ENCODE assay signal across 8 cellular contexts in genomic region chr19:58474997-58475713, GRCh38. TPM values are rescaled to one million over a fixed set of nuclear protein-coding genes. Genes with fewer than 3 reads are reported as not detected.
DNase-seq lines count a peak whose midpoint lies in the region; TF ChIP-seq lines count a peak whose summit lies in the region.

No MANE protein-coding gene starts in this region.

- H3K9me3 Mint-ChIP-seq in CD4-positive, alpha-beta memory T cell, result no peaks in the 10 kb centered on the region
- H3K9me3 Mint-ChIP-seq in activated CD4-positive, alpha-beta memory T cell treated with anti-CD3 and anti-CD28 coated beads, Interleukin-2, amount 10 ng/mL, durations not matched to agents 7 days and 5 days, result no peaks in the 10 kb centered on the region

- H3K27ac ChIP-seq in CD4-positive, alpha-beta memory T cell (ENCODE audit: low read depth, low read length), result peak overlapping the region; percentile 90
- H3K27ac ChIP-seq in HEK293 (ENCODE audit: extremely low read depth, low read depth, low read length), result peak overlapping the region; percentile 69
- H3K27ac ChIP-seq in iPS-20b (ENCODE audit: low read length), result no peak overlapping the region
- H3K27ac ChIP-seq in stomach smooth muscle (ENCODE audit: low read length), result peak overlapping the region; percentile 89

- H3K4me3 Mint-ChIP-seq in CD4-positive, alpha-beta memory T cell, result peak overlapping the region; percentile 91 to 98 (median 96)
- H3K4me3 Mint-ChIP-seq in activated CD4-positive, alpha-beta memory T cell treated with anti-CD3 and anti-CD28 coated beads, Interleukin-2, amount 10 ng/mL, durations not matched to agents 7 days and 5 days, result peak overlapping the region; percentile 95

- H3K4me1 ChIP-seq in CD4-positive, alpha-beta memory T cell (ENCODE audit: insufficient read depth, low read length), result peaks cover 17% of the 10 kb centered on the region
- H3K4me1 ChIP-seq in HEK293 (ENCODE audit: control insufficient read depth, insufficient read depth, low read length) (peaks cover 7% of the 10 kb centered on the region; the same call in 1 of the 2 replicates), iPS-20b (ENCODE audit: insufficient read depth, low read length) (peaks cover 2% of the 10 kb centered on the region; the same call in 1 of the 2 replicates), stomach smooth muscle (ENCODE audit: control insufficient read depth, insufficient read depth, low read length) (peaks cover 21% of the 10 kb centered on the region)

- intact Hi-C loops in CD4-positive, alpha-beta memory T cell (cut with micrococcal nuclease), result loop anchor here (1.0 to 5.0 kb wide), 8 partner anchors 9 to 292 kb away; partner anchors contain the start of genes ZBTB45, ZNF274, ZNF324B and ZNF544

- peak overlapping the region; percentile 69 to 94 for H3K4me3 ChIP-seq in CD4-positive, alpha-beta memory T cell (ENCODE audit: low read length in 2 of 2)
- peak overlapping the region; percentile 75 for H3K4me3 ChIP-seq in HEK293 (ENCODE audit: low read depth, low read length)
- H3K4me3 ChIP-seq in iPS-20b (ENCODE audit: low read length), result peak overlapping the region; percentile 86
- H3K4me3 ChIP-seq in stomach smooth muscle (ENCODE audit: low read length in 2 of 2), result peak overlapping the region; percentile 61 to 86

- no peak for TF ChIP-seq CTCF in HEK293 (tag by site-specific recombination; IDR thresholded peaks at IDR 0.05)

- H3K36me3 Mint-ChIP-seq in CD4-positive, alpha-beta memory T cell, result peaks cover 4 to 24% of the 10 kb centered on the region in 2 donors
- peaks cover 27% of the 10 kb centered on the region for H3K36me3 Mint-ChIP-seq in activated CD4-positive, alpha-beta memory T cell treated with anti-CD3 and anti-CD28 coated beads, Interleukin-2, amount 10 ng/mL, durations not matched to agents 7 days and 5 days (ENCODE audit: low read depth)

- H3K27me3 ChIP-seq in CD4-positive, alpha-beta memory T cell (ENCODE audit: insufficient read depth, low read length), result no peaks in the 10 kb centered on the region
- H3K27me3 ChIP-seq in iPS-20b (ENCODE audit: insufficient read depth, low read length) (peaks cover 9% of the 10 kb centered on the region; the same call in 1 of the 2 replicates), stomach smooth muscle (ENCODE audit: control insufficient read depth in 1 of 2, insufficient read depth in 2 of 2, low read length in 2 of 2) (no peaks in the 10 kb centered on the region)

- H3K4me1 Mint-ChIP-seq in CD4-positive, alpha-beta memory T cell, result peaks cover 9 to 33% (median 19%) of the 10 kb centered on the region in 4 donors
- H3K4me1 Mint-ChIP-seq in activated CD4-positive, alpha-beta memory T cell treated with anti-CD3 and anti-CD28 coated beads, Interleukin-2, amount 10 ng/mL, durations not matched to agents 7 days and 5 days, result peaks cover 32% of the 10 kb centered on the region

- POLR2A ChIA-PET in CD4-positive, alpha-beta memory T cell (lab: Charles Lee; ENCODE audit: partially characterized antibody), result interaction anchor here (0.6 to 2.0 kb wide), 13 partner anchors 8 to 292 kb away, joined by 3 to 11 read pairs (median 5); partner anchors contain the start of genes CHMP2A, RPS5, TRIM28 and ZBTB45
- POLR2A ChIA-PET in HEK293 (lab: Yijun Ruan, JAX), result interaction anchor here (1.0 to 2.5 kb wide), 12 partner anchors 8 to 247 kb away, joined by 3 to 11 read pairs (median 4); partner anchors contain the start of genes TRIM28, ZBTB45, ZNF324 and ZNF324B
- POLR2A ChIA-PET in activated CD4-positive, alpha-beta memory T cell treated with anti-CD3 and anti-CD28 coated beads, Interleukin-2, amount 10 ng/mL, durations not matched to agents 7 days and 5 days (lab: Charles Lee), result interaction anchor here (0.8 to 1.8 kb wide), 5 partner anchors 11 to 113 kb away, joined by 3 to 6 read pairs (median 4); partner anchors contain the start of genes TRIM28 and ZNF497

- peak overlapping the region; percentile 97 to 100 (median 99) for H3K27ac Mint-ChIP-seq in CD4-positive, alpha-beta memory T cell
- H3K27ac Mint-ChIP-seq in activated CD4-positive, alpha-beta memory T cell treated with anti-CD3 and anti-CD28 coated beads, Interleukin-2, amount 10 ng/mL, durations not matched to agents 7 days and 5 days, result peak overlapping the region; percentile 99

- CTCF ChIA-PET in CD4-positive, alpha-beta memory T cell (lab: Charles Lee; ENCODE audit: partially characterized antibody), result interaction anchor here (1.0 to 1.8 kb wide), 2 partner anchors 45 to 106 kb away, joined by 3 to 6 read pairs; no protein-coding TSS in a partner anchor
- CTCF ChIA-PET in HEK293 (lab: Yijun Ruan, JAX), result interaction anchor here (1.1 to 2.2 kb wide), 2 partner anchors 44 to 72 kb away, joined by 6 to 8 read pairs; partner anchors contain the start of gene ZBTB45
- CTCF ChIA-PET in activated CD4-positive, alpha-beta memory T cell treated with anti-CD3 and anti-CD28 coated beads, Interleukin-2, amount 10 ng/mL, durations not matched to agents 7 days and 5 days (lab: Charles Lee), result interaction anchor here (1.0 to 2.1 kb wide), 3 partner anchors 14 to 45 kb away, joined by 3 to 7 read pairs (median 3); partner anchors contain the start of gene ZBTB45

- no peaks in the 10 kb centered on the region for H3K27me3 Mint-ChIP-seq in CD4-positive, alpha-beta memory T cell
- H3K27me3 Mint-ChIP-seq in activated CD4-positive, alpha-beta memory T cell treated with anti-CD3 and anti-CD28 coated beads, Interleukin-2, amount 10 ng/mL, durations not matched to agents 7 days and 5 days, result no peaks in the 10 kb centered on the region

- H3K9ac ChIP-seq in iPS-20b (ENCODE audit: low read depth, low read length), result peak overlapping the region; percentile 89; the same call in 1 of the 2 replicates
- peak overlapping the region; percentile 86 to 94 for H3K9ac ChIP-seq in stomach smooth muscle (ENCODE audit: low read length in 2 of 2)

- no peak for DNase-seq in CD4-positive, alpha-beta memory T cell
- no peak for DNase-seq in activated CD4-positive, alpha-beta memory T cell treated with anti-CD3 and anti-CD28 coated beads, Interleukin-2, amount 10 ng/mL, durations not matched to agents 7 days and 5 days
- no peak for DNase-seq in T1000 (lab: John Stamatoyannopoulos, UW)
- DNase-seq in SW 1271 (lab: John Stamatoyannopoulos, UW), result no peak
- DNase-seq in ecto neural progenitor cell (ENCODE audit: low spot score), result no peak

- peaks cover 8% of the 10 kb centered on the region for H3K36me3 ChIP-seq in CD4-positive, alpha-beta memory T cell (ENCODE audit: insufficient read depth, low read length)
- H3K36me3 ChIP-seq in HEK293 (ENCODE audit: control insufficient read depth in 2 of 2, insufficient read depth in 1 of 2, low read length in 2 of 2), result peaks cover 13 to 59% of the 10 kb centered on the region in 2 experiments
- peaks cover 17% of the 10 kb centered on the region for H3K36me3 ChIP-seq in iPS-20b (ENCODE audit: insufficient read depth, low read depth, low read length)
- peaks cover 3 to 24% of the 10 kb centered on the region in 2 donors for H3K36me3 ChIP-seq in stomach smooth muscle (ENCODE audit: control insufficient read depth in 2 of 2, insufficient read depth in 2 of 2, low read length in 2 of 2)

- H3K9me3 ChIP-seq in CD4-positive, alpha-beta memory T cell (ENCODE audit: control insufficient read depth in 1 of 2, low read length in 2 of 2), result no peaks in the 10 kb centered on the region
- no peaks in the 10 kb centered on the region for H3K9me3 ChIP-seq in HEK293 (ENCODE audit: control insufficient read depth, insufficient read depth, low read depth, low read length)
- no peaks in the 10 kb centered on the region for H3K9me3 ChIP-seq in iPS-20b (ENCODE audit: insufficient read depth, low read depth, low read length)
- H3K9me3 ChIP-seq in stomach smooth muscle (ENCODE audit: control insufficient read depth in 2 of 2, low read length in 2 of 2), result no peaks in the 10 kb centered on the region

TF ChIP-seq in HEK293, 187 proteins besides CTCF, POLR2A, EP300 and RAD21 (continues in another document):
- TF ChIP-seq ZNF768 (tag by site-specific recombination; IDR thresholded peaks at IDR 0.05), result no peak
- no peak for TF ChIP-seq SP2 (tag by site-specific recombination; IDR thresholded peaks at IDR 0.05)
- 0 out of 2 replicates have a peak, but pooled peaks have one; percentile 38 for TF ChIP-seq FEZF1 (tag by site-specific recombination; IDR thresholded peaks at IDR 0.05)
- TF ChIP-seq OSR2 (tag by site-specific recombination; IDR thresholded peaks at IDR 0.05), result no peak
- TF ChIP-seq ZNF335 (tag by site-specific recombination; conservative IDR thresholded peaks at IDR 0.05), result no peak
- TF ChIP-seq KLF10 (tag by site-specific recombination; IDR thresholded peaks at IDR 0.05), result no peak

RNA-seq across cellular contexts. Expression of gene ZNF446, which starts 1.0 kb away (rescaled TPM):
- total RNA-seq in CD4-positive, alpha-beta memory T cell, result 10 to 100 TPM; 16.4 to 19.5 TPM
- polyA plus RNA-seq in CD4-positive, alpha-beta memory T cell, result 1 to 10 TPM; 1.4 to 5.5 TPM
- total RNA-seq in activated CD4-positive, alpha-beta memory T cell treated with anti-CD3 and anti-CD28 coated beads, Interleukin-2, amount 10 ng/mL, durations not matched to agents 7 days and 5 days, result 1 to 10 TPM; 8.4 to 8.7 TPM

RNA-seq across cellular contexts. Expression of gene ZNF324, which starts 8.3 kb away (rescaled TPM):
- total RNA-seq in CD4-positive, alpha-beta memory T cell, result 10 to 100 TPM; 27.6 TPM
- polyA plus RNA-seq in CD4-positive, alpha-beta memory T cell, result 10 to 100 TPM in 1 of 2 donors, 1 to 10 TPM in 1; 5.6 to 17.0 TPM
- total RNA-seq in activated CD4-positive, alpha-beta memory T cell treated with anti-CD3 and anti-CD28 coated beads, Interleukin-2, amount 10 ng/mL, durations not matched to agents 7 days and 5 days, result 10 to 100 TPM; 10.8 to 12.1 TPM

RNA-seq across cellular contexts. Expression of gene ZNF324B, which starts 23.7 kb away (rescaled TPM):
- 10 to 100 TPM; 13.1 to 13.7 TPM for total RNA-seq in CD4-positive, alpha-beta memory T cell
- 1 to 10 TPM; 1.2 to 1.5 TPM for polyA plus RNA-seq in CD4-positive, alpha-beta memory T cell
- 10 to 100 TPM; 11.5 to 12.3 TPM for total RNA-seq in activated CD4-positive, alpha-beta memory T cell treated with anti-CD3 and anti-CD28 coated beads, Interleukin-2, amount 10 ng/mL, durations not matched to agents 7 days and 5 days

RNA-seq across cellular contexts. Expression of gene ZNF132, which starts 35.2 kb away (rescaled TPM):
- total RNA-seq in CD4-positive, alpha-beta memory T cell, result 10 to 100 TPM in 1 of 2 experiments, 1 to 10 TPM in 1; 9.5 to 11.7 TPM
- polyA plus RNA-seq in CD4-positive, alpha-beta memory T cell, result 1 to 10 TPM in 1 of 2 donors, under 1 TPM in 1; 0.43 to 1.8 TPM
- total RNA-seq in activated CD4-positive, alpha-beta memory T cell treated with anti-CD3 and anti-CD28 coated beads, Interleukin-2, amount 10 ng/mL, durations not matched to agents 7 days and 5 days, result 1 to 10 TPM; 4.5 to 4.7 TPM

RNA-seq across cellular contexts. Expression of gene SLC27A5, which starts 36.6 kb away (rescaled TPM):
- 10 to 100 TPM; 10.5 to 12.2 TPM for total RNA-seq in CD4-positive, alpha-beta memory T cell
- 10 to 100 TPM; 16.1 to 23.6 TPM for polyA plus RNA-seq in CD4-positive, alpha-beta memory T cell
- total RNA-seq in activated CD4-positive, alpha-beta memory T cell treated with anti-CD3 and anti-CD28 coated beads, Interleukin-2, amount 10 ng/mL, durations not matched to agents 7 days and 5 days, result 10 to 100 TPM; 16.8 to 17.1 TPM
